Comparison of ENCODE assay signal across 2 cellular contexts in genomic region chr13:42660367-42660965, GRCh38.
TF ChIP-seq lines count a peak whose summit lies in the region.

No MANE protein-coding gene starts in this region.

TF ChIP-seq in HCT116, 20 proteins besides CTCF, POLR2A, EP300 and RAD21 (continued from another document):
- TF ChIP-seq EZH2phosphoT487 (IDR thresholded peaks at IDR 0.05; ENCODE audit: borderline replicate concordance) (no peak), SIN3A (IDR thresholded peaks at IDR 0.05; ENCODE audit: low read depth) (no peak), FOSL1 (IDR thresholded peaks at IDR 0.05; ENCODE audit: low read depth) (no peak), ZFX (IDR thresholded peaks at IDR 0.05) (no peak), POLR2AphosphoS5 (IDR thresholded peaks at IDR 0.05; ENCODE audit: low read depth, low read length) (no peak), CBX3 (IDR thresholded peaks at IDR 0.05; ENCODE audit: low read depth) (no peak), YY1 (IDR thresholded peaks at IDR 0.05; ENCODE audit: extremely low read depth, insufficient replicate concordance, low read depth, low read length) (no peak)

TF ChIP-seq in SK-N-SH, 30 proteins besides CTCF, POLR2A, EP300 and RAD21 (continued from another document):
- no peak for TF ChIP-seq IRF3 (IDR thresholded peaks at IDR 0.05; ENCODE audit: low read depth, low read length)
- TF ChIP-seq USF1 (IDR thresholded peaks at IDR 0.05; ENCODE audit: borderline replicate concordance, low read depth): no peak
- no peak for TF ChIP-seq JUND (IDR thresholded peaks at IDR 0.05)
- no peak for TF ChIP-seq FOSL2 (IDR thresholded peaks at IDR 0.05; ENCODE audit: borderline replicate concordance, low read depth)
- TF ChIP-seq MXI1 (IDR thresholded peaks at IDR 0.05; ENCODE audit: low read depth, low read length): no peak
- no peak for TF ChIP-seq GATA2 (CRISPR knock-in tag; IDR thresholded peaks at IDR 0.05)
- TF ChIP-seq USF2 (IDR thresholded peaks at IDR 0.05; ENCODE audit: borderline replicate concordance, low read depth, low read length): no peak
- no peak for TF ChIP-seq ELF1 (IDR thresholded peaks at IDR 0.05)
- TF ChIP-seq REST (IDR thresholded peaks at IDR 0.05; ENCODE audit: low read depth, low read length): no peak
- no peak for TF ChIP-seq TCF12 (IDR thresholded peaks at IDR 0.05)
- TF ChIP-seq CHD2 (IDR thresholded peaks at IDR 0.05; ENCODE audit: low read length, partially characterized antibody): no peak
- TF ChIP-seq TAF1 (IDR thresholded peaks at IDR 0.05; ENCODE audit: borderline replicate concordance, low read depth, low read length): no peak
- TF ChIP-seq RFX5 (IDR thresholded peaks at IDR 0.05; ENCODE audit: low read length): no peak
- no peak for TF ChIP-seq RXRA (IDR thresholded peaks at IDR 0.05; ENCODE audit: borderline replicate concordance, low read depth)
- TF ChIP-seq RCOR1 (IDR thresholded peaks at IDR 0.05; ENCODE audit: low read length): no peak
